ENCODE assay signal across 8 cellular contexts in the genomic region with DNA sequence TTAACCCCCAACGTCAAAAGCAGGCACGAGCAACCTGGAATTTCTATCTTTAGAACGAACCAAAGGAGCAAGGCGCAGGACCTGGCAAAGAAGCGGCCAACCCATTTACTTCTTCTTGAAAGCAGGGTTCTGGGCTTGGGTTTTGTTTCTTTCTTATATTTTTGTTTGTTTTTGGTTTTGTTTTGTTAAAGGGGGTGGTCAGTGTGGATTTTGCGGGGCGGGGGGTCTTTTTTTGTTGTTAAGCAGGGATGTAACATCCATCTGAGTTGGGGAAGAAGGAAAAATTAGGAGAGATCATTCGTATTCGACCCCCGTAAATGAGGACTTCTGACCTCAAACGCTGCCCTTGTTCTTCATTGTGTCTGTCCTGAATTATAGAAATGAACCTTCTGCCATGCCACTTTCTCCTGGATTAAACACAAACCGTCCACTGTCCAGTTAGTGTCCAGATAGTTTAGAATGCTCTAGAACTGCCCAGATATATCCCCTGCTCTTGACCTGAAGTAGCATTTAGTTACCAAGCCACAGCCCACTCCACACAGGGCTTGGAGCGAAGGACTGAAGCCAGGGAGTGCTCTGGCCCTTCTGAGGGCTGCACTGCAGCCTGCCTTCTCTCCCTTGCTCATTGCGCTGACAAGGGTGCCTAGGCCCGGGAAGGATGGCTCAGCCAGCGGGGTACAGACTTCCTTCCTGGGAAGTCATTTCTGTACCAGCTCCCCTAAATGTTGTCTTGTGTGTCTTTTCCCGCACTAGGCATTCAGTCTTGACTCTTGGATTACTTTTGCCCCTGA. TPM values are rescaled to one million over a fixed set of nuclear protein-coding genes. Genes with fewer than 3 reads are reported as not detected.
DNase-seq lines count a peak whose midpoint lies in the region; ATAC-seq lines count a peak whose summit lies in the region.

No MANE protein-coding gene starts in this region.

- DNase-seq in left colon (no peak), GM19240 (ENCODE audit: insufficient read length, low spot score) (no peak), middle frontal gyrus (ENCODE audit: extremely low spot score, low spot score) (no peak), AG20443 (ENCODE audit: low spot score) (no peak)

- peaks cover 4% of the 10 kb centered on the region; the same call in 1 of the 2 replicates for H3K36me3 ChIP-seq in HUES6 (ENCODE audit: control insufficient read depth, insufficient read depth, low read length)
- no peaks in the 10 kb centered on the region for H3K36me3 ChIP-seq in iPS-15b (ENCODE audit: control insufficient read depth, insufficient read depth, low read length)

- H3K4me3 ChIP-seq in HUES6 (ENCODE audit: low read depth, low read length) (peak overlapping the region; percentile 92), iPS-15b (ENCODE audit: low read depth, low read length) (peak overlapping the region; percentile 93), skin epidermis (peak overlapping the region; percentile 72 to 90 (median 83))

- H3K4me1 ChIP-seq in HUES6 (ENCODE audit: control insufficient read depth, insufficient read depth, low read length) (peaks cover 25% of the 10 kb centered on the region), iPS-15b (ENCODE audit: control insufficient read depth, insufficient read depth, low read length) (peaks cover 20% of the 10 kb centered on the region)

- H3K27ac Mint-ChIP-seq in activated naive CD8-positive, alpha-beta T cell = no peak overlapping the region

- H3K9me3 Mint-ChIP-seq in activated naive CD8-positive, alpha-beta T cell (ENCODE audit: low read depth) = no peaks in the 10 kb centered on the region

- H3K9ac ChIP-seq in HUES6 (ENCODE audit: low read length) (peak overlapping the region; percentile 93), iPS-15b (ENCODE audit: low read depth, low read length) (peak overlapping the region; percentile 51)

- intact Hi-C loops in left colon (cut with DNase I, micrococcal nuclease) = loop anchor here in 1 of 2 donors (5.0 kb wide), 2 partner anchors 274 to 289 kb away; no protein-coding TSS in a partner anchor

- H3K36me3 Mint-ChIP-seq in activated naive CD8-positive, alpha-beta T cell = peaks cover 2% of the 10 kb centered on the region

- H3K27me3 ChIP-seq in HUES6 (ENCODE audit: control insufficient read depth, insufficient read depth, low read length) (peaks cover 5% of the 10 kb centered on the region; the same call in 1 of the 2 replicates), iPS-15b (ENCODE audit: control insufficient read depth, insufficient read depth, low read length) (peaks cover 6% of the 10 kb centered on the region)

- ATAC-seq in left colon = no peak

- H3K9me3 ChIP-seq in HUES6 (ENCODE audit: control insufficient read depth, insufficient read depth, low read depth, low read length) = no peaks in the 10 kb centered on the region
- H3K9me3 ChIP-seq in iPS-15b (ENCODE audit: control insufficient read depth, insufficient read depth, low read length) = no peaks in the 10 kb centered on the region

- H3K27ac ChIP-seq in HUES6 (ENCODE audit: low read depth, low read length) (no peak overlapping the region), skin epidermis (peak overlapping the region in 8 of 21 experiments; percentile 9 to 94 (median 87))

- peak overlapping the region; percentile 82 for H3K4me3 Mint-ChIP-seq in activated naive CD8-positive, alpha-beta T cell

- peaks cover 2% of the 10 kb centered on the region for H3K27me3 Mint-ChIP-seq in activated naive CD8-positive, alpha-beta T cell

- H3K4me1 Mint-ChIP-seq in activated naive CD8-positive, alpha-beta T cell (ENCODE audit: low read depth) = peaks cover 15% of the 10 kb centered on the region

RNA-seq across cellular contexts. Expression of gene APP, which starts 0.9 kb away (rescaled TPM):
- total RNA-seq in left colon = 100 to 1,000 TPM; 884 to 960 TPM
